16 cellular contexts compared by ENCODE assay signal in genomic region chr12:53599579-53599978, GRCh38. TPM values are rescaled to one million over a fixed set of nuclear protein-coding genes. Genes with fewer than 3 reads are reported as not detected.
DNase-seq lines count a peak whose midpoint lies in the region; ATAC-seq and TF ChIP-seq lines count a peak whose summit lies in the region.
"Had no signal": no experiment of that assay in that cellular context is flagged by ENCODE, and none has a peak within 500 bp of the region (broad histone marks: within the 10 kb centered on the region; RNA-seq: fewer than 3 reads in every experiment).

No MANE protein-coding gene starts in this region.

- intact Hi-C loops in MCF 10A (cut with micrococcal nuclease): loop anchor here (1.0 kb wide), 1 partner anchor 77 kb away; the partner anchor contains the start of gene ATP5MC2
- intact Hi-C loops in left lung (cut with DNase I): no loop called here

- no peak overlapping the region for H2BK15ac ChIP-seq in neuronal stem cell (ENCODE audit: low read length)

- no peak overlapping the region for H3K14ac ChIP-seq in neuronal stem cell (ENCODE audit: low read length)

- ATAC-seq in CD4-positive, CD25-positive, alpha-beta regulatory T cell (ENCODE audit: low read depth in 2 of 2): no peak
- no peak for ATAC-seq in GM21515 (IDR thresholded peaks at IDR 0.05; ENCODE audit: unreplicated experiment)
- ATAC-seq in left lung: no peak
- ATAC-seq: lower lobe of right lung, natural killer cell had no signal

- no peak overlapping the region for H3K27ac Mint-ChIP-seq in CD4-positive, CD25-positive, alpha-beta regulatory T cell
- no peak overlapping the region for H3K27ac Mint-ChIP-seq in MCF 10A (ENCODE audit: low read depth, unreplicated experiment)
- no peak overlapping the region for H3K27ac Mint-ChIP-seq in CD8-positive, alpha-beta memory T cell
- H3K27ac Mint-ChIP-seq: activated naive CD4-positive, alpha-beta T cell treated with anti-CD3 and anti-CD28 coated beads, Interleukin-2, amount 50 U/mL, for 24 hours; natural killer cell had no signal

- POLR2A ChIA-PET in MCF 10A (lab: Yijun Ruan, JAX): interaction anchor here (1.2 to 1.3 kb wide), 2 partner anchors 14 to 21 kb away, joined by 3 to 5 read pairs; no protein-coding TSS in a partner anchor
- POLR2A ChIA-PET in CD8-positive, alpha-beta memory T cell (lab: Charles Lee): no interaction called here

- no peak overlapping the region for H3K4ac ChIP-seq in neuronal stem cell (ENCODE audit: low read length)

- BruUV-seq in MCF 10A (replicated peaks; lab: Mats Ljungman, UMichigan): TSS peak; percentile 8

- no peak overlapping the region for H3K4me3 ChIP-seq in CD4-positive, CD25-positive, alpha-beta regulatory T cell (ENCODE audit: low read depth, low read length)
- H3K4me3 ChIP-seq in liver (ENCODE audit: low read depth in 1 of 3, low read length in 3 of 3): no peak overlapping the region
- H3K4me3 ChIP-seq in CD8-positive, alpha-beta memory T cell (ENCODE audit: low read length): no peak overlapping the region
- H3K4me3 ChIP-seq in left lung: no peak overlapping the region
- H3K4me3 ChIP-seq in neuronal stem cell (ENCODE audit: low read length in 2 of 2): no peak overlapping the region
- H3K4me3 ChIP-seq: lower lobe of right lung had no signal

- no peak overlapping the region for H3K4me2 ChIP-seq in neuronal stem cell (ENCODE audit: insufficient read depth, low read length, poor library complexity, severe bottlenecking)

- H3K23ac ChIP-seq in neuronal stem cell (ENCODE audit: low read depth, low read length, poor library complexity): no peak overlapping the region

- H3K36me3 Mint-ChIP-seq in CD4-positive, CD25-positive, alpha-beta regulatory T cell: peaks cover 28% of the 10 kb centered on the region
- H3K36me3 Mint-ChIP-seq in MCF 10A (ENCODE audit: insufficient read depth, unreplicated experiment): peaks cover 25% of the 10 kb centered on the region
- H3K36me3 Mint-ChIP-seq in CD8-positive, alpha-beta memory T cell: peaks cover 0 to 45% (median 13%) of the 10 kb centered on the region in 3 donors
- H3K36me3 Mint-ChIP-seq: natural killer cell had no signal

- no peak for DNase-seq in CD4-positive, CD25-positive, alpha-beta regulatory T cell
- no peak for DNase-seq in MCF 10A (ENCODE audit: unreplicated experiment)
- no peak for DNase-seq in CD8-positive, alpha-beta memory T cell
- DNase-seq in left lung: no peak
- no peak for DNase-seq in neuronal stem cell (ENCODE audit: low spot score)
- DNase-seq: activated CD4-positive, alpha-beta T cell treated with anti-CD3 and anti-CD28 coated beads for 48 hours; DMS79; lower lobe of right lung; natural killer cell; NCI-H2029 treated with DMSO at 0.1 percent for 48 hours; RPMI8226; T-helper 2 cell had no signal

- CTCF ChIA-PET in MCF 10A (lab: Yijun Ruan, JAX): interaction anchor here (0.6 to 1.4 kb wide), 6 partner anchors 10 to 148 kb away, joined by 3 to 7 read pairs (median 3); partner anchors contain the start of gene ATP5MC2
- CTCF ChIA-PET in CD8-positive, alpha-beta memory T cell (lab: Charles Lee): interaction anchor here (1.3 kb wide), 1 partner anchor 12 kb away, joined by 4 read pairs; no protein-coding TSS in a partner anchor

- H4K91ac ChIP-seq in neuronal stem cell (ENCODE audit: low read depth, low read length, poor library complexity): no peak overlapping the region

- no peak overlapping the region for H3K4me3 Mint-ChIP-seq in CD4-positive, CD25-positive, alpha-beta regulatory T cell
- H3K4me3 Mint-ChIP-seq in MCF 10A (ENCODE audit: unreplicated experiment): no peak overlapping the region
- no peak overlapping the region for H3K4me3 Mint-ChIP-seq in CD8-positive, alpha-beta memory T cell
- H3K4me3 Mint-ChIP-seq: activated naive CD4-positive, alpha-beta T cell treated with anti-CD3 and anti-CD28 coated beads, Interleukin-2, amount 50 U/mL, for 24 hours; natural killer cell had no signal

- no peak overlapping the region for H4K8ac ChIP-seq in neuronal stem cell (ENCODE audit: low read depth, low read length)

- no peak overlapping the region for H2BK120ac ChIP-seq in neuronal stem cell (ENCODE audit: low read depth, low read length)

- WGBS in liver: 91% methylated on average over 2 of the region's 2 CpGs
- no CpG with 5 or more reads among the region's 2 CpGs for WGBS in neuronal stem cell (ENCODE audit: extremely low coverage in 2 of 2, insufficient read length in 2 of 2, insufficient replicate concordance in 1 of 2), 2 donors

- H3K4me1 ChIP-seq in CD4-positive, CD25-positive, alpha-beta regulatory T cell (ENCODE audit: control insufficient read depth, insufficient read depth, low read length, poor library complexity, severe bottlenecking): no peaks in the 10 kb centered on the region
- H3K4me1 ChIP-seq in liver (ENCODE audit: control insufficient read depth in 4 of 4, insufficient read depth in 4 of 4, low read length in 3 of 4): peaks cover 0 to 5% (median 3%) of the 10 kb centered on the region in 4 donors
- no peaks in the 10 kb centered on the region for H3K4me1 ChIP-seq in CD8-positive, alpha-beta memory T cell (ENCODE audit: insufficient read depth, low read length)
- peaks cover 18 to 62% of the 10 kb centered on the region in 2 donors for H3K4me1 ChIP-seq in left lung
- peaks cover 0 to 7% of the 10 kb centered on the region in 2 donors for H3K4me1 ChIP-seq in neuronal stem cell (ENCODE audit: control insufficient read depth in 2 of 2, insufficient read depth in 1 of 2, low read depth in 1 of 2, low read length in 2 of 2)

- TF ChIP-seq RAD21 in liver (IDR thresholded peaks at IDR 0.05): peak; percentile 44 to 65

- H3K9ac ChIP-seq in liver (ENCODE audit: low read depth in 1 of 2, low read length in 2 of 2) (no peak overlapping the region), neuronal stem cell (ENCODE audit: low read depth, low read length, poor library complexity) (no peak overlapping the region)

- peaks cover 7 to 29% (median 22%) of the 10 kb centered on the region in 4 donors for H3K4me1 Mint-ChIP-seq in CD4-positive, CD25-positive, alpha-beta regulatory T cell
- peaks cover 8% of the 10 kb centered on the region for H3K4me1 Mint-ChIP-seq in MCF 10A (ENCODE audit: insufficient read depth, unreplicated experiment)
- H3K4me1 Mint-ChIP-seq in CD8-positive, alpha-beta memory T cell: peaks cover 16 to 27% (median 26%) of the 10 kb centered on the region in 3 donors

- H3K36me3 ChIP-seq in CD4-positive, CD25-positive, alpha-beta regulatory T cell (ENCODE audit: control insufficient read depth, insufficient read depth, low read length): peaks cover 14% of the 10 kb centered on the region
- H3K36me3 ChIP-seq in liver (ENCODE audit: control insufficient read depth in 4 of 4, insufficient read depth in 3 of 4, low read depth in 1 of 4, low read length in 3 of 4) (peaks cover 0 to 6% (median under 1%) of the 10 kb centered on the region in 4 donors), left lung (peaks cover 0 to 20% of the 10 kb centered on the region in 2 donors), neuronal stem cell (replicated peaks in 1 of 2; ENCODE audit: control insufficient read depth in 2 of 2, insufficient read depth in 2 of 2, low read length in 2 of 2) (peaks cover 0 to 15% of the 10 kb centered on the region in 2 donors)
- no peaks in the 10 kb centered on the region for H3K36me3 ChIP-seq in CD8-positive, alpha-beta memory T cell (ENCODE audit: insufficient read depth, low read length)
- H3K36me3 ChIP-seq: lower lobe of right lung had no signal

- H3K18ac ChIP-seq in neuronal stem cell (ENCODE audit: low read length): no peak overlapping the region

- H3K9me3 Mint-ChIP-seq in CD4-positive, CD25-positive, alpha-beta regulatory T cell: no peaks in the 10 kb centered on the region
- H3K9me3 Mint-ChIP-seq in MCF 10A (ENCODE audit: unreplicated experiment): no peaks in the 10 kb centered on the region
- no peaks in the 10 kb centered on the region for H3K9me3 Mint-ChIP-seq in CD8-positive, alpha-beta memory T cell
- H3K9me3 Mint-ChIP-seq: activated naive CD4-positive, alpha-beta T cell treated with anti-CD3 and anti-CD28 coated beads, Interleukin-2, amount 50 U/mL, for 24 hours; natural killer cell had no signal

- no peak overlapping the region for H2BK5ac ChIP-seq in neuronal stem cell (ENCODE audit: low read length)

- TF ChIP-seq CTCF in LNCAP (IDR thresholded peaks at IDR 0.05): peak; percentile 31
- peak; percentile 18 for TF ChIP-seq CTCF in MCF 10A (IDR thresholded peaks at IDR 0.05; ENCODE audit: unreplicated experiment)
- peak; percentile 25 for TF ChIP-seq CTCF in liver (IDR thresholded peaks at IDR 0.05; ENCODE audit: low read depth, low read length, missing input control)
- no peak for TF ChIP-seq CTCF in left lung (IDR thresholded peaks at IDR 0.05)

- peak overlapping the region; percentile 31 for H3K27ac ChIP-seq in CD4-positive, CD25-positive, alpha-beta regulatory T cell (ENCODE audit: insufficient read depth, low read length, poor library complexity, severe bottlenecking)
- H3K27ac ChIP-seq in liver (ENCODE audit: low read depth in 1 of 2, low read length in 2 of 2): no peak overlapping the region
- no peak overlapping the region for H3K27ac ChIP-seq in CD8-positive, alpha-beta memory T cell (ENCODE audit: low read depth, low read length)
- H3K27ac ChIP-seq in left lung: no peak overlapping the region
- no peak overlapping the region for H3K27ac ChIP-seq in neuronal stem cell (replicated peaks; ENCODE audit: low read length)
- H3K27ac ChIP-seq: lower lobe of right lung had no signal

- no peaks in the 10 kb centered on the region for H3K27me3 Mint-ChIP-seq in CD4-positive, CD25-positive, alpha-beta regulatory T cell
- no peaks in the 10 kb centered on the region for H3K27me3 Mint-ChIP-seq in MCF 10A (ENCODE audit: insufficient read depth, unreplicated experiment)
- H3K27me3 Mint-ChIP-seq in CD8-positive, alpha-beta memory T cell: no peaks in the 10 kb centered on the region
- H3K27me3 Mint-ChIP-seq: activated naive CD4-positive, alpha-beta T cell treated with anti-CD3 and anti-CD28 coated beads, Interleukin-2, amount 50 U/mL, for 24 hours had no signal

- H2BK12ac ChIP-seq in neuronal stem cell (ENCODE audit: low read length): no peak overlapping the region

- H3K9me3 ChIP-seq in CD4-positive, CD25-positive, alpha-beta regulatory T cell (ENCODE audit: control insufficient read depth in 2 of 2, low read length in 2 of 2): no peaks in the 10 kb centered on the region
- H3K9me3 ChIP-seq in liver (ENCODE audit: control insufficient read depth in 4 of 4, low read length in 3 of 4) (no peaks in the 10 kb centered on the region), left lung (no peaks in the 10 kb centered on the region), neuronal stem cell (replicated peaks in 1 of 2; ENCODE audit: control insufficient read depth in 2 of 2, insufficient read depth in 1 of 2, low read depth in 1 of 2, low read length in 2 of 2) (no peaks in the 10 kb centered on the region)
- no peaks in the 10 kb centered on the region for H3K9me3 ChIP-seq in CD8-positive, alpha-beta memory T cell (ENCODE audit: low read length)
- H3K9me3 ChIP-seq: lower lobe of right lung had no signal

- H2AK5ac ChIP-seq in neuronal stem cell (ENCODE audit: low read depth, low read length): no peak overlapping the region

- H3K79me1 ChIP-seq in neuronal stem cell (ENCODE audit: low read depth, low read length): no peaks in the 10 kb centered on the region

- H3K27me3 ChIP-seq in CD4-positive, CD25-positive, alpha-beta regulatory T cell (ENCODE audit: control insufficient read depth, insufficient read depth, low read length): no peaks in the 10 kb centered on the region
- H3K27me3 ChIP-seq in liver (ENCODE audit: control insufficient read depth in 4 of 4, insufficient read depth in 4 of 4, low read length in 3 of 4): no peaks in the 10 kb centered on the region
- no peaks in the 10 kb centered on the region for H3K27me3 ChIP-seq in CD8-positive, alpha-beta memory T cell (ENCODE audit: insufficient read depth, low read length, poor library complexity, severe bottlenecking)
- no peaks in the 10 kb centered on the region for H3K27me3 ChIP-seq in left lung
- H3K27me3 ChIP-seq in neuronal stem cell (ENCODE audit: control insufficient read depth in 3 of 3, insufficient read depth in 3 of 3, low read depth in 1 of 3, low read length in 3 of 3): no peaks in the 10 kb centered on the region

- no peak overlapping the region for H2AFZ ChIP-seq in neuronal stem cell (ENCODE audit: low read length)

RNA-seq across cellular contexts. Expression of gene ATF7, which starts 26.6 kb away (rescaled TPM):
- 41.0 TPM for total RNA-seq in CD4-positive, CD25-positive, alpha-beta regulatory T cell
- 10 to 100 TPM; 11.6 to 16.7 (median 14.3) TPM for polyA plus RNA-seq in CD4-positive, CD25-positive, alpha-beta regulatory T cell
- total RNA-seq in MCF 10A (2022) (39.6 and 40.8 TPM in 2 replicates), liver (10 to 100 TPM in 1 of 2 donors, 1 to 10 TPM in 1; 5.3 to 14.5 TPM), left lung (10 to 100 TPM; 48.7 to 58.5 TPM)
- 10 to 100 TPM in 1 of 2 donors, 1 to 10 TPM in 1; 5.6 to 14.1 TPM for polyA plus RNA-seq in liver
- 10 to 100 TPM; 27.6 to 28.1 TPM for total RNA-seq in CD8-positive, alpha-beta memory T cell
- 13.4 TPM for polyA plus RNA-seq in CD8-positive, alpha-beta memory T cell
- 17.4 TPM for polyA plus RNA-seq in neuronal stem cell (2013, experiment 1 of 2)
- 17.3 TPM for polyA plus RNA-seq in neuronal stem cell (2013, experiment 2 of 2)

Comparison
In these comparisons a context has a peak if more than half of its experiments do, and no peak if none do; other contexts are left out.
1. CTCF ChIP-seq: peak in LNCAP (single experiment), MCF 10A (single experiment) and liver (single experiment); none in left lung (0 of 2).